In genomic region chr3:98596902-98597500, GRCh38 we compare ENCODE assay signal across 9 cellular contexts. TPM values are rescaled to one million over a fixed set of nuclear protein-coding genes. Genes with fewer than 3 reads are reported as not detected.
DNase-seq lines count a peak whose midpoint lies in the region; ATAC-seq and TF ChIP-seq lines count a peak whose summit lies in the region.
"Had no signal": no experiment of that assay in that cellular context is flagged by ENCODE, and none has a peak within 500 bp of the region (broad histone marks: within the 10 kb centered on the region; RNA-seq: fewer than 3 reads in every experiment).

No MANE protein-coding gene starts in this region.

- no peak overlapping the region for H3K4me3 Mint-ChIP-seq in activated T-cell treated with anti-CD3 and anti-CD28 coated beads, Interleukin-2, amount 50 U/mL, for 24 hours
- H3K4me3 Mint-ChIP-seq: activated T-cell treated with anti-CD3 and anti-CD28 coated beads, Interleukin-2, amount 50 U/mL, for 72 hours had no signal

- peak; percentile 62 for DNase-seq in NCI-H82 (lab: John Stamatoyannopoulos, UW)
- DNase-seq in NCI-H82 treated with DMSO at 0.1 percent for 48 hours (lab: John Stamatoyannopoulos, UW; ENCODE audit: unreplicated experiment), result no peak
- DNase-seq in NCI-H526 treated with DMSO at 0.1 percent for 48 hours (lab: John Stamatoyannopoulos, UW), result peak; percentile 5
- DNase-seq in choroid plexus epithelial cell (ENCODE audit: low read depth), result peak; percentile 62
- no peak for DNase-seq in psoas muscle
- DNase-seq in activated T-cell treated with anti-CD3 and anti-CD28 coated beads, Interleukin-2, amount 50 U/mL, for 24 hours, result no peak
- no peak for DNase-seq in stimulated activated CD4-positive, alpha-beta T cell treated with anti-CD3 and anti-CD28 coated beads, Interleukin-4, amount 100 ng/mL, for 1 hour

- no peaks in the 10 kb centered on the region for H3K36me3 ChIP-seq in psoas muscle (ENCODE audit: insufficient read depth in 1 of 2, low read depth in 1 of 2)

- H3K9me3 Mint-ChIP-seq in activated T-cell treated with anti-CD3 and anti-CD28 coated beads, Interleukin-2, amount 50 U/mL, for 24 hours, result no peaks in the 10 kb centered on the region
- H3K9me3 Mint-ChIP-seq: activated T-cell treated with anti-CD3 and anti-CD28 coated beads, Interleukin-2, amount 50 U/mL, for 72 hours had no signal

- TF ChIP-seq CTCF in choroid plexus epithelial cell (conservative IDR thresholded peaks at IDR 0.05; ENCODE audit: low read depth, low read length) (peak; percentile 57), psoas muscle (IDR thresholded peaks at IDR 0.05) (peak; percentile 65)

- H3K9me3 ChIP-seq in psoas muscle, result no peaks in the 10 kb centered on the region

- H3K27me3 Mint-ChIP-seq in activated T-cell treated with anti-CD3 and anti-CD28 coated beads, Interleukin-2, amount 50 U/mL, for 24 hours, result no peaks in the 10 kb centered on the region

- WGBS in psoas muscle, 3 donors, result 9 to 23% (median 11%) methylated on average over 1 of the region's 1 CpG

- H3K4me1 Mint-ChIP-seq in activated T-cell treated with anti-CD3 and anti-CD28 coated beads, Interleukin-2, amount 50 U/mL, for 24 hours (ENCODE audit: low read depth), result peaks cover 20% of the 10 kb centered on the region

- intact Hi-C loops in psoas muscle (cut with DNase I), result loop anchor here in 1 of 2 donors (10.0 kb wide), 1 partner anchor 298 kb away; no protein-coding TSS in a partner anchor

- H3K27ac ChIP-seq in psoas muscle, result no peak overlapping the region

- H3K27me3 ChIP-seq in psoas muscle (ENCODE audit: insufficient read depth in 3 of 3, low read length in 2 of 3), result no peaks in the 10 kb centered on the region

- ATAC-seq in psoas muscle (no peak), GM19467 (IDR thresholded peaks at IDR 0.05; ENCODE audit: unreplicated experiment) (no peak)
- ATAC-seq: activated T-cell treated with anti-CD3 and anti-CD28 coated beads, Interleukin-2, amount 50 U/mL, for 72 hours had no signal

- no peak overlapping the region for H3K27ac Mint-ChIP-seq in activated T-cell treated with anti-CD3 and anti-CD28 coated beads, Interleukin-2, amount 50 U/mL, for 24 hours
- H3K27ac Mint-ChIP-seq: activated T-cell treated with anti-CD3 and anti-CD28 coated beads, Interleukin-2, amount 50 U/mL, for 72 hours had no signal

- peaks cover 7% of the 10 kb centered on the region for H3K4me1 ChIP-seq in psoas muscle

- peaks cover 13% of the 10 kb centered on the region for H3K36me3 Mint-ChIP-seq in activated T-cell treated with anti-CD3 and anti-CD28 coated beads, Interleukin-2, amount 50 U/mL, for 24 hours (ENCODE audit: low read depth)

- H3K4me3 ChIP-seq in choroid plexus epithelial cell (ENCODE audit: low read depth, low read length) (no peak overlapping the region), psoas muscle (no peak overlapping the region)

RNA-seq across cellular contexts. Expression of gene CPOX, which starts 3.6 kb away (rescaled TPM):
- 1 to 10 TPM; 6.1 to 9.4 (median 7.0) TPM for total RNA-seq in psoas muscle
- polyA plus RNA-seq in psoas muscle, result 10 to 100 TPM in 1 of 3 donors, 1 to 10 TPM in 2; 5.8 to 16.4 (median 7.4) TPM

Comparison
In these comparisons a context has a peak if more than half of its experiments do, and no peak if none do; other contexts are left out.
1. DNase-seq: peak in NCI-H82 (single experiment), NCI-H526 treated with DMSO at 0.1 percent for 48 hours (single experiment) and choroid plexus epithelial cell (single experiment); none in NCI-H82 treated with DMSO at 0.1 percent for 48 hours (single experiment), psoas muscle (0 of 2), activated T-cell treated with anti-CD3 and anti-CD28 coated beads, Interleukin-2, amount 50 U/mL, for 24 hours (single experiment) and stimulated activated CD4-positive, alpha-beta T cell treated with anti-CD3 and anti-CD28 coated beads, Interleukin-4, amount 100 ng/mL, for 1 hour (single experiment).